In genomic region chr7:83442911-83443310, GRCh38 we compare ENCODE assay signal across 36 cellular contexts.
"Had no signal": no experiment of that assay in that cellular context is flagged by ENCODE, and none has a peak within 500 bp of the region (broad histone marks: within the 10 kb centered on the region; RNA-seq: fewer than 3 reads in every experiment).

No MANE protein-coding gene starts in this region.

- H3K36me3 Mint-ChIP-seq: activated CD4-positive, alpha-beta memory T cell treated with anti-CD3 and anti-CD28 coated beads for 36 hours; activated naive CD4-positive, alpha-beta T cell treated with anti-CD3 and anti-CD28 coated beads, Interleukin-2, amount 50 U/mL, for 72 hours; activated naive CD8-positive, alpha-beta T cell treated with anti-CD3 and anti-CD28 coated beads for 36 hours; brain had no signal

- H3K4me1 Mint-ChIP-seq: activated B cell treated with CpG ODN at 0.5 μM for 24 hours; activated CD4-positive, alpha-beta T cell treated with anti-CD3 and anti-CD28 coated beads, Interleukin-2, amount 10 ng/mL, durations not matched to agents 24 days and 14 days; activated naive CD8-positive, alpha-beta T cell treated with anti-CD3 and anti-CD28 coated beads for 36 hours; activated T-helper 17 cell treated with anti-CD3 and anti-CD28 coated beads, Interleukin-2, amount 50 U/mL, for 72 hours; central memory CD8-positive, alpha-beta T cell had no signal

- H3K27ac Mint-ChIP-seq: activated B cell treated with CpG ODN at 0.5 μM for 24 hours; activated CD4-positive, alpha-beta memory T cell treated with anti-CD3 and anti-CD28 coated beads for 36 hours; activated CD4-positive, alpha-beta T cell treated with anti-CD3 and anti-CD28 coated beads, Interleukin-2, amount 10 ng/mL, durations not matched to agents 24 days and 14 days; activated CD8-positive, alpha-beta T cell treated with anti-CD3 and anti-CD28 coated beads for 36 hours; activated naive CD4-positive, alpha-beta T cell treated with anti-CD3 and anti-CD28 coated beads for 36 hours; activated naive CD4-positive, alpha-beta T cell treated with anti-CD3 and anti-CD28 coated beads, Interleukin-2, amount 50 U/mL, for 72 hours; activated naive CD8-positive, alpha-beta T cell treated with anti-CD3 and anti-CD28 coated beads for 36 hours; activated T-cell treated with anti-CD3 and anti-CD28 coated beads, Interleukin-2, amount 50 U/mL, for 72 hours; activated T-helper 1 cell treated with anti-CD3 and anti-CD28 coated beads, Interleukin-12 subunit alpha, Interleukin-12 subunit beta, Interleukin-2, Interleukin-4 antibody, amounts not matched to agents 30 ng/mL and 10 ng/mL and 1 ng/mL, durations not matched to agents 14 hours and 24 hours and 36 hours; activated T-helper 17 cell treated with anti-CD3 and anti-CD28 coated beads, Interleukin-2, amount 50 U/mL, for 72 hours; brain; T-helper 1 cell treated with Interleukin-12 subunit alpha and Interleukin-12 subunit beta and Interleukin-4 antibody, amounts not matched to agents 30 μg/mL and 1 μg/mL, for 36 hours; T-helper 2 cell treated with Interferon-gamma antibody and Interleukin-4, amounts not matched to agents 5 μg/mL and 100 μg/mL, for 36 hours had no signal

- H3K9me3 ChIP-seq: adrenal gland had no signal

- H3K27me3 ChIP-seq: adrenal gland, cardiac muscle cell had no signal

- H3K9me3 Mint-ChIP-seq: activated B cell treated with CpG ODN at 0.5 μM for 24 hours; activated CD4-positive, alpha-beta T cell treated with anti-CD3 and anti-CD28 coated beads, Interleukin-2, amount 10 ng/mL, durations not matched to agents 24 days and 14 days; activated naive CD4-positive, alpha-beta T cell treated with anti-CD3 and anti-CD28 coated beads for 36 hours; activated naive CD8-positive, alpha-beta T cell treated with anti-CD3 and anti-CD28 coated beads for 36 hours; activated T-helper 1 cell treated with anti-CD3 and anti-CD28 coated beads, Interleukin-12 subunit alpha, Interleukin-12 subunit beta, Interleukin-2, Interleukin-4 antibody, amounts not matched to agents 30 ng/mL and 10 ng/mL and 1 ng/mL, durations not matched to agents 14 hours and 24 hours and 36 hours; brain; T-helper 1 cell treated with Interleukin-12 subunit alpha and Interleukin-12 subunit beta and Interleukin-4 antibody, amounts not matched to agents 30 μg/mL and 1 μg/mL, for 36 hours; T-helper 2 cell treated with Interferon-gamma antibody and Interleukin-4, amounts not matched to agents 5 μg/mL and 100 μg/mL, for 36 hours had no signal

- H3K4me3 Mint-ChIP-seq: activated B cell treated with CpG ODN at 0.5 μM for 24 hours; activated CD4-positive, alpha-beta memory T cell treated with anti-CD3 and anti-CD28 coated beads for 36 hours; activated CD4-positive, alpha-beta T cell treated with anti-CD3 and anti-CD28 coated beads, Interleukin-2, amount 10 ng/mL, durations not matched to agents 24 days and 14 days; activated CD8-positive, alpha-beta T cell treated with anti-CD3 and anti-CD28 coated beads for 36 hours; activated naive CD4-positive, alpha-beta T cell treated with anti-CD3 and anti-CD28 coated beads for 36 hours; activated naive CD8-positive, alpha-beta T cell treated with anti-CD3 and anti-CD28 coated beads for 36 hours; activated T-cell treated with anti-CD3 and anti-CD28 coated beads, Interleukin-2, amount 50 U/mL, for 4 hours; activated T-cell treated with anti-CD3 and anti-CD28 coated beads, Interleukin-2, amount 50 U/mL, for 72 hours; activated T-helper 1 cell treated with anti-CD3 and anti-CD28 coated beads, Interleukin-12 subunit alpha, Interleukin-12 subunit beta, Interleukin-2, Interleukin-4 antibody, amounts not matched to agents 30 ng/mL and 10 ng/mL and 1 ng/mL, durations not matched to agents 14 hours and 24 hours and 36 hours; activated T-helper 17 cell treated with anti-CD3 and anti-CD28 coated beads, Interleukin-2, amount 50 U/mL, for 72 hours; brain; central memory CD8-positive, alpha-beta T cell; T-helper 1 cell treated with Interleukin-12 subunit alpha and Interleukin-12 subunit beta and Interleukin-4 antibody, amounts not matched to agents 30 μg/mL and 1 μg/mL, for 36 hours; T-helper 2 cell treated with Interferon-gamma antibody and Interleukin-4, amounts not matched to agents 5 μg/mL and 100 μg/mL, for 36 hours had no signal

- ATAC-seq: activated CD8-positive, alpha-beta T cell treated with anti-CD3 and anti-CD28 coated beads for 36 hours; activated naive CD4-positive, alpha-beta T cell treated with anti-CD3 and anti-CD28 coated beads, Interleukin-2, amount 50 U/mL, for 72 hours; activated T-cell treated with anti-CD3 and anti-CD28 coated beads, Interleukin-2, amount 50 U/mL, for 4 hours; activated T-cell treated with anti-CD3 and anti-CD28 coated beads, Interleukin-2, amount 50 U/mL, for 72 hours; activated T-helper 17 cell treated with anti-CD3 and anti-CD28 coated beads, Interleukin-2, amount 50 U/mL, for 72 hours had no signal

- DNase-seq: activated B cell treated with CpG ODN at 0.5 μM for 24 hours; activated CD4-positive, alpha-beta memory T cell treated with anti-CD3 and anti-CD28 coated beads for 36 hours; activated CD4-positive, alpha-beta T cell treated with anti-CD3 and anti-CD28 coated beads for 4 hours; activated CD4-positive, alpha-beta T cell treated with anti-CD3 and anti-CD28 coated beads, Interleukin-2, amount 10 ng/mL, durations not matched to agents 24 days and 14 days; activated CD4-positive, alpha-beta T cell treated with anti-CD3 and anti-CD28 coated beads, Interleukin-2, amount 50 U/mL, for 1 hour; activated CD4-positive, alpha-beta T cell treated with anti-CD3 and anti-CD28 coated beads, Interleukin-2, amount 50 U/mL, for 4 hours; activated CD4-positive, CD25-positive, alpha-beta regulatory T cell treated with anti-CD3 and anti-CD28 coated beads, Interleukin-2, amount 50 U/mL, for 72 hours; activated CD8-positive, alpha-beta memory T cell treated with anti-CD3 and anti-CD28 coated beads, Interleukin-2, amount 50 U/mL, for 4 hours; activated CD8-positive, alpha-beta T cell treated with anti-CD3 and anti-CD28 coated beads for 36 hours; activated effector memory CD4-positive, alpha-beta T cell treated with anti-CD3 and anti-CD28 coated beads, Interleukin-2, amount 50 U/mL, for 16 hours; activated gamma-delta T cell treated with Interleukin-2 at 50 U/mL for 16 hours; activated naive CD4-positive, alpha-beta T cell; activated naive CD4-positive, alpha-beta T cell treated with anti-CD3 and anti-CD28 coated beads for 36 hours; activated naive CD4-positive, alpha-beta T cell treated with anti-CD3 and anti-CD28 coated beads, Interleukin-2, amount 50 U/mL, for 16 hours; activated naive CD8-positive, alpha-beta T cell treated with anti-CD3 and anti-CD28 coated beads for 36 hours; activated T-cell treated with anti-CD3 and anti-CD28 coated beads for 4 hours; activated T-cell treated with anti-CD3 and anti-CD28 coated beads, Interleukin-2, amount 50 U/mL, for 1 hour; activated T-cell treated with anti-CD3 and anti-CD28 coated beads, Interleukin-2, amount 50 U/mL, for 4 hours; activated T-cell treated with anti-CD3 and anti-CD28 coated beads, Interleukin-2, amount 50 U/mL, for 72 hours; adrenal gland; amniotic stem cell; aorta; caudate nucleus; cerebellar nuclear complex; T-helper 2 cell; T-helper 9 cell had no signal

- FAIRE-seq: bronchial epithelial cell had no signal

- H3K27me3 Mint-ChIP-seq: activated B cell treated with CpG ODN at 0.5 μM for 24 hours; activated CD4-positive, alpha-beta memory T cell treated with anti-CD3 and anti-CD28 coated beads for 36 hours; activated CD4-positive, alpha-beta T cell treated with anti-CD3 and anti-CD28 coated beads, Interleukin-2, amount 10 ng/mL, durations not matched to agents 24 days and 14 days; activated CD8-positive, alpha-beta T cell treated with anti-CD3 and anti-CD28 coated beads for 36 hours; activated naive CD8-positive, alpha-beta T cell treated with anti-CD3 and anti-CD28 coated beads for 36 hours; activated T-helper 17 cell treated with anti-CD3 and anti-CD28 coated beads, Interleukin-2, amount 50 U/mL, for 72 hours; brain; central memory CD8-positive, alpha-beta T cell had no signal

- H3K4me1 ChIP-seq: adrenal gland had no signal

- H3K36me3 ChIP-seq: adrenal gland, cardiac muscle cell had no signal

- H3K27ac ChIP-seq: adrenal gland, cardiac muscle cell, VCaP had no signal

- H3K4me3 ChIP-seq: adrenal gland, cardiac muscle cell had no signal
